In the genomic region with DNA sequence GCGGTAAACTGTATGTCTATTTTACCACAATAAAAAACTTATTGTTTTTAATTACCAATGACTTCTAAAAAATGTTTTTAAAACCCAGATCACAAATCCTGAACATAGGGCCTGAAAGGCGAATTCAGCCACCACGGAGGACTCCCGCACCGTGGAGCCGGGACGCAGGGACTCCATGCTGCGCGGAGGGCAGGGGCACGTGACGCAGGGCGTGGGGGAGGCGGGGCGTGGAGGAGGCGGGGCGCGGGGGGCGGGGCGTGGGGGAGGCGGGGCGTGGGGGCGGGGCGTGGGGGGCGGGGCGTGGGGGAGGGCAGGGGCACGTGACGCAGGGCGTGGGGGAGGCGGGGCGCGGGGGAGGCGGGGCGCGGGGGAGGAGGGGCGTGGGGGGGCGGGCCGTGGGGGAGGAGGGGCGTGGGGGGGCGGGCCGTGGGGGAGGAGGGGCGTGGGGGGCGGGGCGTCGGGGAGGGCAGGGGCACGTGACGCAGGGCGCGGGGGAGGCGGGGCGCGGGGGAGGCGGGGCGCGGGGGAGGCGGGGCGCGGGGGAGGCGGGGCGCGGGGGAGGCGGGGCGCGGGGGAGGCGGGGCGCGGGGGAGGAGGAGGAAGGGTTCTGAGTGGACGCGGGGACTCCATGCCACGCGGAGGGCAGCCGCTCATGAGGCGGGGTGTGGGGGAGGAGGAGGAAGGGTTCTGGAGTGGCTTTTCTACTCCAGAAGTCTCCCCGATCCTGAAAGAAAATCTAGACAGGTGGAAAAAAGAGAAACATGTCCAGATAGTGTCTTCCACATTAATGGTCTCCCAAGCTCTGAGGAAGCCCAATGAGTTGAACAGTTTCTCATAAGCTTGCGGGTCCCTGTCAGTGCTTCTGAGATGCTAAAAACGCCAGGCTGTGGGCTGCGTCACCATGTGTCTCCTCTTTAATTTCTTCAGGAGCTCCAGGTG, we compare ENCODE assay signal across 8 cellular contexts. TPM values are rescaled to one million over a fixed set of nuclear protein-coding genes. Genes with fewer than 3 reads are reported as not detected.
A peak's percentile ranks its signal among the peaks of the same experiment; 100 is the strongest.
DNase-seq lines count a peak whose midpoint lies in the region; ATAC-seq and TF ChIP-seq lines count a peak whose summit lies in the region.

No MANE protein-coding gene starts in this region.

- H3F3A ChIP-seq in SU-DHL-6 (ENCODE audit: insufficient read depth), result no peaks in the 10 kb centered on the region

- H3K4me1 ChIP-seq in adipocyte (ENCODE audit: control insufficient read depth, insufficient read depth, low read length) (peaks cover 28% of the 10 kb centered on the region), parathyroid adenoma (peaks cover 3% of the 10 kb centered on the region), transverse colon (peaks cover 7 to 23% (median 13%) of the 10 kb centered on the region in 4 donors)

- H2AFZ ChIP-seq in SU-DHL-6 (ENCODE audit: low read depth, low read length, severe bottlenecking), result peak overlapping the region; percentile 38
- peak overlapping the region; percentile 86 for H2AFZ ChIP-seq in parathyroid adenoma

- H3K36me3 ChIP-seq in SU-DHL-6 (ENCODE audit: low read length), result no peaks in the 10 kb centered on the region
- H3K36me3 ChIP-seq in adipocyte (ENCODE audit: control insufficient read depth, insufficient read depth, low read length, severe bottlenecking), result no peaks in the 10 kb centered on the region
- H3K36me3 ChIP-seq in parathyroid adenoma (ENCODE audit: control insufficient read depth, insufficient read depth, low read length), result no peaks in the 10 kb centered on the region
- no peaks in the 10 kb centered on the region for H3K36me3 ChIP-seq in transverse colon

- TF ChIP-seq EP300 in transverse colon (IDR thresholded peaks at IDR 0.05; ENCODE audit: low read depth), result no peak

- ATAC-seq in GM19035 (IDR thresholded peaks at IDR 0.05; ENCODE audit: unreplicated experiment), result peak; percentile 63

- no peak for TF ChIP-seq CTCF in AG10803 (conservative IDR thresholded peaks at IDR 0.05; ENCODE audit: low read length)
- no peak for TF ChIP-seq CTCF in SU-DHL-6 (IDR thresholded peaks at IDR 0.05; ENCODE audit: insufficient read depth, low read length, poor library complexity, severe bottlenecking)
- no peak for TF ChIP-seq CTCF in parathyroid adenoma (IDR thresholded peaks at IDR 0.05)
- TF ChIP-seq CTCF in transverse colon (IDR thresholded peaks at IDR 0.05), result no peak

- WGBS in transverse colon (ENCODE audit: low coverage in 1 of 2), 2 donors, result 0 to 7% methylated on average over 4 to 26 of the region's 76 CpGs

- in situ Hi-C loops in transverse colon (cut with MboI; ENCODE audit: low pct_ligation_motif_present in 1 of 4, low pct_unique_long_range_greater_than_20kb in 1 of 4, low sequenced_read_pairs in 3 of 4), result no loop called here

- H3K9me3 ChIP-seq in SU-DHL-6 (ENCODE audit: insufficient read depth, low read length) (no peaks in the 10 kb centered on the region), adipocyte (ENCODE audit: control insufficient read depth, low read length) (no peaks in the 10 kb centered on the region), parathyroid adenoma (ENCODE audit: control insufficient read depth, low read length) (no peaks in the 10 kb centered on the region), transverse colon (no peaks in the 10 kb centered on the region)

- no peaks in the 10 kb centered on the region for H3K79me2 ChIP-seq in SU-DHL-6 (ENCODE audit: insufficient read depth, low read length)
- no peaks in the 10 kb centered on the region for H3K79me2 ChIP-seq in parathyroid adenoma

- H3K9ac ChIP-seq in SU-DHL-6 (ENCODE audit: low read length), result no peak overlapping the region
- H3K9ac ChIP-seq in adipocyte (ENCODE audit: low read length), result peak overlapping the region; percentile 87
- no peak overlapping the region for H3K9ac ChIP-seq in parathyroid adenoma

- intact Hi-C loops in cardiac septum (cut with DNase I) (loop anchor here (2.0 kb wide), 1 partner anchor 55 kb away; a partner anchor contains a TSS), transverse colon (cut with DNase I; ENCODE audit: low total_unique reads) (no loop called here)

- TF ChIP-seq POLR2A in transverse colon (IDR thresholded peaks at IDR 0.05), result peak; percentile 44

- H3K4me3 ChIP-seq in AG10803 (ENCODE audit: low read length), result peak overlapping the region; percentile 55
- H3K4me3 ChIP-seq in SU-DHL-6 (ENCODE audit: insufficient read depth, low read length, poor library complexity, severe bottlenecking), result peak overlapping the region; percentile 26
- peak overlapping the region; percentile 78 for H3K4me3 ChIP-seq in adipocyte (ENCODE audit: low read length)
- peak overlapping the region; percentile 67 for H3K4me3 ChIP-seq in parathyroid adenoma (ENCODE audit: low read depth, low read length)
- peak overlapping the region; percentile 7 to 53 (median 28) for H3K4me3 ChIP-seq in transverse colon

- no peaks in the 10 kb centered on the region for H4K20me1 ChIP-seq in SU-DHL-6 (ENCODE audit: low read depth, low read length)

- H3K27ac ChIP-seq in SU-DHL-6 (ENCODE audit: low read depth, low read length), result no peak overlapping the region
- H3K27ac ChIP-seq in parathyroid adenoma, result peak overlapping the region; percentile 80
- peak overlapping the region; percentile 56 to 84 (median 72) for H3K27ac ChIP-seq in transverse colon

- H3K4me2 ChIP-seq in SU-DHL-6 (ENCODE audit: low read depth, low read length, poor library complexity, severe bottlenecking) (peak overlapping the region; percentile 42), parathyroid adenoma (ENCODE audit: low read length) (peak overlapping the region; percentile 99)

- H3K27me3 ChIP-seq in SU-DHL-6 (ENCODE audit: low read length), result no peaks in the 10 kb centered on the region
- H3K27me3 ChIP-seq in adipocyte (replicated peaks; ENCODE audit: control insufficient read depth, insufficient read depth, low read length), result no peaks in the 10 kb centered on the region
- no peaks in the 10 kb centered on the region for H3K27me3 ChIP-seq in parathyroid adenoma (ENCODE audit: control insufficient read depth, insufficient read depth, low read length)
- peaks cover 10% of the 10 kb centered on the region for H3K27me3 ChIP-seq in transverse colon

- peak; percentile 58 for DNase-seq in AG10803 (ENCODE audit: low read depth)
- DNase-seq in HuH-7.5 (ENCODE audit: low spot score), result peak; percentile 75
- peak; percentile 89 for DNase-seq in adipocyte (ENCODE audit: low read depth)
- DNase-seq in cardiac septum (ENCODE audit: low spot score), result peak; percentile 89
- peak; percentile 85 for DNase-seq in transverse colon

- no peaks in the 10 kb centered on the region for H3K9me2 ChIP-seq in SU-DHL-6 (replicated peaks; ENCODE audit: insufficient read depth, low read length)

RNA-seq across cellular contexts. Expression of a gene that starts 4.4 kb away (rescaled TPM):
- total RNA-seq in cardiac septum (not detected), transverse colon (not detected)

RNA-seq across cellular contexts. Expression of a gene that starts 31.5 kb away (rescaled TPM):
- total RNA-seq in cardiac septum, result 13.7 TPM
- total RNA-seq in transverse colon, result 1 to 10 TPM in 3 of 4 donors, under 1 TPM in 1; 0.60 to 4.6 (median 3.4) TPM

RNA-seq across cellular contexts. Expression of a gene that starts 48.5 kb away (rescaled TPM):
- total RNA-seq in cardiac septum (0.46 TPM), transverse colon (not detected)

RNA-seq across cellular contexts. Expression of a gene that starts 54.4 kb away (rescaled TPM):
- total RNA-seq in cardiac septum, result 47.8 TPM
- total RNA-seq in transverse colon, result 10 to 100 TPM; 13.1 to 87.6 (median 41.3) TPM

RNA-seq across cellular contexts. Expression of a gene that starts 55.3 kb away (rescaled TPM):
- total RNA-seq in cardiac septum (92.5 TPM), transverse colon (100 to 1,000 TPM in 2 of 4 donors, 10 to 100 TPM in 2; 87.6 to 150 (median 110) TPM)

Comparison
In these comparisons a context has a peak if more than half of its experiments do, and no peak if none do; other contexts are left out.
1. H3K4me3 ChIP-seq: peak in every context shown above with its lines; median percentile 78 in adipocyte; 67 in parathyroid adenoma; 55 in AG10803; 28 in transverse colon; 26 in SU-DHL-6.